In the genomic region with DNA sequence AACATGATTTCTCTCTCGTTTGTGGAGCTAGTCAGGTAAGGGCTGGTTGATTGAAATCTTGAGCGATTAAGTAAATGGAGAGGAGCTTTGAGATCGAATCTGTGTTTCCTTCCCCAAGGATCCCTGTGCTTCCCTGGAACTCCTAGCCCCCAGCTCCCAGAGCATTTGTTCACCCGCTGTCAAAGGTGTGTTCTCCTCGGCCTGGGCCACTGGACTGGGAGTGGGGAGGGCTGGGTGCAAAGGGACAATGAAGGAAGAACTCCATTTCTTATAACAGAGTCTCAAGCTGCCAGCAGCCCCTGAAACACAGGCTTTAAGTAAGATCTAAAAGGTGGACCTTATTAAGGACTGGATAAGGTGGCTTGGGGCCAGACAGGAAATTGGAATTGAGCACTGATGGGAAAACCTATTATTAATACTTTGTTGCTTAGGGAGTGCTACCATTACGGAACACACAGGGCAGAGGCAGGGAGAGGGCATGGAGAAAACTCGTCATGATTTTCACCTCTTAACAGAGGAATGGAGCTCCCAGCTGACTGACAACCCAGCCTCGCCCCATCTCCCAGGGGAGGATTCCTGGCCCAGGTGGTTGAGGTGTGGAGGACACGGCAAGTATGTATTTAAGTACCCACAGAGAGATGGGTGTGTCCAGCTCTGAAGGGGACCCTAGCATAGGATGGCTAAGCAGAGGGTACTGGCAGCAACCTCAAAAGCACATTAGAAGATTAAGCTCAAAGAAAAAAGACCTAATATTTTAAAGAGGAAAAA, we compare ENCODE assay signal across 22 cellular contexts.
"Had no signal": no experiment of that assay in that cellular context is flagged by ENCODE, and none has a peak within 500 bp of the region (broad histone marks: within the 10 kb centered on the region; RNA-seq: fewer than 3 reads in every experiment).

No MANE protein-coding gene starts in this region.

- H3K9me3 Mint-ChIP-seq: stimulated activated effector memory CD8-positive, alpha-beta T cell treated with anti-CD3 and anti-CD28 coated beads, Interleukin-12 subunit alpha, Interleukin-12 subunit beta, amount 100 ng/mL, for 72 hours had no signal

- H3K4me1 ChIP-seq: esophagus squamous epithelium, psoas muscle, right lobe of liver, suprapubic skin, thyroid gland, uterus had no signal

- H3K27ac ChIP-seq: dorsolateral prefrontal cortex, epithelial cell of prostate, esophagus squamous epithelium, hepatocyte, psoas muscle, right lobe of liver, suprapubic skin, thyroid gland, uterus had no signal

- DNase-seq: cortex of kidney; dorsolateral prefrontal cortex; effector memory CD4-positive, alpha-beta T cell; esophagus squamous epithelium; foreskin fibroblast; left colon; mesendoderm; naive B cell; psoas muscle; retina; right lobe of liver; stimulated activated CD4-positive, alpha-beta T cell treated with anti-CD3 and anti-CD28 coated beads, Interleukin-4, amount 100 ng/mL, for 1 hour; stimulated activated CD8-positive, alpha-beta memory T cell treated with anti-CD3 and anti-CD28 coated beads, Interleukin-4, amount 100 ng/mL, for 48 hours; stimulated activated naive CD8-positive, alpha-beta T cell treated with anti-CD3 and anti-CD28 coated beads, Interleukin-15, Interleukin-2, amounts not matched to agents 100 U/mL and 50 U/mL, for 24 hours; thyroid gland; uterus had no signal

- ATAC-seq: left colon; psoas muscle; stimulated activated naive CD8-positive, alpha-beta T cell treated with anti-CD3 and anti-CD28 coated beads, Interleukin-15, Interleukin-2, amounts not matched to agents 100 U/mL and 50 U/mL, for 24 hours had no signal

- H3K4me3 Mint-ChIP-seq: nephron; stimulated activated effector memory CD8-positive, alpha-beta T cell treated with anti-CD3 and anti-CD28 coated beads, Interleukin-12 subunit alpha, Interleukin-12 subunit beta, amount 100 ng/mL, for 72 hours; type B pancreatic cell had no signal

- H3K27me3 ChIP-seq: esophagus squamous epithelium, right lobe of liver, thyroid gland, uterus had no signal

- H3K4me3 ChIP-seq: dorsolateral prefrontal cortex, esophagus squamous epithelium, hepatocyte, psoas muscle, right lobe of liver, suprapubic skin, thyroid gland, uterus had no signal

- H3K4me2 ChIP-seq: hepatocyte had no signal

- H3K79me2 ChIP-seq: hepatocyte had no signal

- H3K9me3 ChIP-seq: psoas muscle, thyroid gland had no signal

- H3K27ac Mint-ChIP-seq: naive B cell; nephron; stimulated activated effector memory CD8-positive, alpha-beta T cell treated with anti-CD3 and anti-CD28 coated beads, Interleukin-12 subunit alpha, Interleukin-12 subunit beta, amount 100 ng/mL, for 72 hours; type B pancreatic cell had no signal

- H3K36me3 ChIP-seq: esophagus squamous epithelium, right lobe of liver, suprapubic skin, thyroid gland, uterus had no signal

- H3K36me3 Mint-ChIP-seq: naive B cell; stimulated activated effector memory CD8-positive, alpha-beta T cell treated with anti-CD3 and anti-CD28 coated beads, Interleukin-12 subunit alpha, Interleukin-12 subunit beta, amount 100 ng/mL, for 72 hours; type B pancreatic cell had no signal

- H2AFZ ChIP-seq: hepatocyte had no signal

- H3K4me1 Mint-ChIP-seq: stimulated activated effector memory CD8-positive, alpha-beta T cell treated with anti-CD3 and anti-CD28 coated beads, Interleukin-12 subunit alpha, Interleukin-12 subunit beta, amount 100 ng/mL, for 72 hours had no signal
